In the genomic region with DNA sequence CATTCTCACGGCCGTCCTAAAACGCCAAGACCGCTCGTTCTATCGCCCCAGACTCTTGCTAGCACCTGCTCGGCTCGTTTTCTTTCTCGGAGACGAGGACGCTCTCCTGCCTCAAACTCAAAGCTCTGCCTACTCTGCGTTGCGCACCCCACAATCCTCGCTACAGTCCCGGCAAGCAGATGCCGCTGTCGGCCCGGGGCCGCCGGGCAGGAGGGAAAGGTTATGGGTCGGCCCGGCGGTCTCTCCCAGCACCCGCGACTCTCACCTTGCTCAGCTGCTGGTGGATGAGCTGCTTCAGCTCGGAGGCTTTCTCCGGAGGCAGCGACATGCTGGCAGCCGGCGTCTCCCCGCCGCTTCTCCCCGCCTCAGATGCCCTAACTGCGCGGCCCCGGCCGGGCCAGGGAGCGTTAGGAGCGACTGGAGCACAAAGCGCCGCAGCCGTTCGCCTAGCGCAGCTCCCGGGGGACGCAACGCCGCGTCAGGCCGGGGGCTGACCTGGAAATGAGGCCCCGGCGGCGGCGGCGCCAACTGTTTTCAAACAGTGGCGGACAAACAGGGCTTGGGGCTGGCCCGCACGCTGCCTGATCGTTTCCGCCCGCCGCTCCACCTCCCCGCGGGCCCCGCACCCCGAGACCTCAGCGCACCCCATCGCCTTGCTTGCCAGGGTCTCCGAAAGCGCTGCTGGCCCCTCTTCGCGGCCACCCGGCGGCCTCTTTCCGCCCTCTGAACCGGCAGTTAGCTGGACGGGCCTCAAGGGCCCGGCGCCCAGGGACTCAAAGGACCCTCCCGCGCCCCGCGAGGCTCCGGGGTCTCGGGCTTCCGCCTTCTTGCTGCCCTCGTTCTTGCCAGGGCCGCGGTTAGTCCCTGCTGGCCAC, we compare ENCODE assay signal across 1 cellular context.
TF ChIP-seq lines count a peak whose summit lies in the region.

A gene with protein sequence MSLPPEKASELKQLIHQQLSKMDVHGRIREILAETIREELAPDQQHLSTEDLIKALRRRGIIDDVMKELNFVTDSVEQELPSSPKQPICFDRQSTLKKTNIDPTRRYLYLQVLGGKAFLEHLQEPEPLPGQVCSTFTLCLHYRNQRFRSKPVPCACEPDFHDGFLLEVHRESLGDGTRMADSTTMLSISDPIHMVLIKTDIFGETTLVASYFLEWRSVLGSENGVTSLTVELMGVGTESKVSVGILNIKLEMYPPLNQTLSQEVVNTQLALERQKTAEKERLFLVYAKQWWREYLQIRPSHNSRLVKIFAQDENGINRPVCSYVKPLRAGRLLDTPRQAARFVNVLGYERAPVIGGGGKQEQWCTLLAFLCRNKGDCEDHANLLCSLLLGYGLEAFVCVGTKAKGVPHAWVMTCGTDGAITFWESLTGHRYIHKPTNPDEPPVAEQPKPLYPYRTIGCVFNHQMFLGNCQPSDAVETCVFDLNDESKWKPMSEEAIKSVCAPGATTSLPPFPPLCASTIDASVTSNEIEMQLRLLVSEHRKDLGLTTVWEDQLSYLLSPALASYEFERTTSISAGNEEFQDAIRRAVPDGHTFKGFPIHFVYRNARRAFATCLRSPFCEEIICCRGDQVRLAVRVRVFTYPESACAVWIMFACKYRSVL (minus strand): TSS at position 503 of the 875 bp plus-strand sequence. CDS start 175 bp downstream, at position 328.
A gene with protein sequence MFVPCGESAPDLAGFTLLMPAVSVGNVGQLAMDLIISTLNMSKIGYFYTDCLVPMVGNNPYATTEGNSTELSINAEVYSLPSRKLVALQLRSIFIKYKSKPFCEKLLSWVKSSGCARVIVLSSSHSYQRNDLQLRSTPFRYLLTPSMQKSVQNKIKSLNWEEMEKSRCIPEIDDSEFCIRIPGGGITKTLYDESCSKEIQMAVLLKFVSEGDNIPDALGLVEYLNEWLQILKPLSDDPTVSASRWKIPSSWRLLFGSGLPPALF (plus strand): TSS at position 822 of the 875 bp plus-strand sequence. CDS start 66 bp downstream, outside the sequence.

TF ChIP-seq in HepG2, 621 proteins besides CTCF, POLR2A, EP300 and RAD21 (continued from another document and continues in another):
- TF ChIP-seq ZNF253 (CRISPR knock-in tag; IDR thresholded peaks at IDR 0.05; ENCODE audit: borderline replicate concordance) = no peak
- no peak for TF ChIP-seq EEA1 (CRISPR knock-in tag; IDR thresholded peaks at IDR 0.05; ENCODE audit: borderline replicate concordance)
- no peak; the same call in 1 of the 2 replicates for TF ChIP-seq ZFYVE20 (CRISPR knock-in tag; IDR thresholded peaks at IDR 0.05; ENCODE audit: borderline replicate concordance, low read depth)
- TF ChIP-seq BCL6 (CRISPR knock-in tag; IDR thresholded peaks at IDR 0.05) = peak; percentile 49; the same call in 1 of the 2 replicates
- no peak for TF ChIP-seq ZFP36 (IDR thresholded peaks at IDR 0.05; ENCODE audit: borderline replicate concordance, low read depth, low read length, partially characterized antibody)
- no peak for TF ChIP-seq ZFP37 (CRISPR knock-in tag; IDR thresholded peaks at IDR 0.05; ENCODE audit: borderline replicate concordance)
- peak; percentile 55; the same call in 1 of the 2 replicates for TF ChIP-seq ZFAT (CRISPR knock-in tag; conservative IDR thresholded peaks at IDR 0.05)
- no peak for TF ChIP-seq CENPX (CRISPR knock-in tag; IDR thresholded peaks at IDR 0.05)
- peak; percentile 92 for TF ChIP-seq GABPB1 (CRISPR knock-in tag; IDR thresholded peaks at IDR 0.05)
- TF ChIP-seq ETV6 (CRISPR knock-in tag; conservative IDR thresholded peaks at IDR 0.05) = no peak
- no peak for TF ChIP-seq TCF7 (IDR thresholded peaks at IDR 0.05; ENCODE audit: low read depth)
- no peak; the same call in 1 of the 2 replicates for TF ChIP-seq SOX5 (CRISPR knock-in tag; IDR thresholded peaks at IDR 0.05; ENCODE audit: borderline replicate concordance)
- TF ChIP-seq ZBTB1 (CRISPR knock-in tag; IDR thresholded peaks at IDR 0.05; ENCODE audit: borderline replicate concordance) = no peak
- TF ChIP-seq, protein P1, sequence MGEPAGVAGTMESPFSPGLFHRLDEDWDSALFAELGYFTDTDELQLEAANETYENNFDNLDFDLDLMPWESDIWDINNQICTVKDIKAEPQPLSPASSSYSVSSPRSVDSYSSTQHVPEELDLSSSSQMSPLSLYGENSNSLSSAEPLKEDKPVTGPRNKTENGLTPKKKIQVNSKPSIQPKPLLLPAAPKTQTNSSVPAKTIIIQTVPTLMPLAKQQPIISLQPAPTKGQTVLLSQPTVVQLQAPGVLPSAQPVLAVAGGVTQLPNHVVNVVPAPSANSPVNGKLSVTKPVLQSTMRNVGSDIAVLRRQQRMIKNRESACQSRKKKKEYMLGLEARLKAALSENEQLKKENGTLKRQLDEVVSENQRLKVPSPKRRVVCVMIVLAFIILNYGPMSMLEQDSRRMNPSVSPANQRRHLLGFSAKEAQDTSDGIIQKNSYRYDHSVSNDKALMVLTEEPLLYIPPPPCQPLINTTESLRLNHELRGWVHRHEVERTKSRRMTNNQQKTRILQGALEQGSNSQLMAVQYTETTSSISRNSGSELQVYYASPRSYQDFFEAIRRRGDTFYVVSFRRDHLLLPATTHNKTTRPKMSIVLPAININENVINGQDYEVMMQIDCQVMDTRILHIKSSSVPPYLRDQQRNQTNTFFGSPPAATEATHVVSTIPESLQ (CRISPR knock-in tag; conservative IDR thresholded peaks at IDR 0.05) = no peak
- peak; percentile 80; the same call in 1 of the 2 replicates for TF ChIP-seq TOPORS (CRISPR knock-in tag; IDR thresholded peaks at IDR 0.05)
- TF ChIP-seq, protein P2, sequence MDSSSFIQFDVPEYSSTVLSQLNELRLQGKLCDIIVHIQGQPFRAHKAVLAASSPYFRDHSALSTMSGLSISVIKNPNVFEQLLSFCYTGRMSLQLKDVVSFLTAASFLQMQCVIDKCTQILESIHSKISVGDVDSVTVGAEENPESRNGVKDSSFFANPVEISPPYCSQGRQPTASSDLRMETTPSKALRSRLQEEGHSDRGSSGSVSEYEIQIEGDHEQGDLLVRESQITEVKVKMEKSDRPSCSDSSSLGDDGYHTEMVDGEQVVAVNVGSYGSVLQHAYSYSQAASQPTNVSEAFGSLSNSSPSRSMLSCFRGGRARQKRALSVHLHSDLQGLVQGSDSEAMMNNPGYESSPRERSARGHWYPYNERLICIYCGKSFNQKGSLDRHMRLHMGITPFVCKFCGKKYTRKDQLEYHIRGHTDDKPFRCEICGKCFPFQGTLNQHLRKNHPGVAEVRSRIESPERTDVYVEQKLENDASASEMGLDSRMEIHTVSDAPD (CRISPR knock-in tag; IDR thresholded peaks at IDR 0.05) = peak; percentile 7; the same call in 1 of the 2 replicates
- TF ChIP-seq, protein P3, sequence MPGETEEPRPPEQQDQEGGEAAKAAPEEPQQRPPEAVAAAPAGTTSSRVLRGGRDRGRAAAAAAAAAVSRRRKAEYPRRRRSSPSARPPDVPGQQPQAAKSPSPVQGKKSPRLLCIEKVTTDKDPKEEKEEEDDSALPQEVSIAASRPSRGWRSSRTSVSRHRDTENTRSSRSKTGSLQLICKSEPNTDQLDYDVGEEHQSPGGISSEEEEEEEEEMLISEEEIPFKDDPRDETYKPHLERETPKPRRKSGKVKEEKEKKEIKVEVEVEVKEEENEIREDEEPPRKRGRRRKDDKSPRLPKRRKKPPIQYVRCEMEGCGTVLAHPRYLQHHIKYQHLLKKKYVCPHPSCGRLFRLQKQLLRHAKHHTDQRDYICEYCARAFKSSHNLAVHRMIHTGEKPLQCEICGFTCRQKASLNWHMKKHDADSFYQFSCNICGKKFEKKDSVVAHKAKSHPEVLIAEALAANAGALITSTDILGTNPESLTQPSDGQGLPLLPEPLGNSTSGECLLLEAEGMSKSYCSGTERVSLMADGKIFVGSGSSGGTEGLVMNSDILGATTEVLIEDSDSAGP (CRISPR knock-in tag; IDR thresholded peaks at IDR 0.05; ENCODE audit: borderline replicate concordance) = peak; percentile 87
- TF ChIP-seq NCOA1 (CRISPR knock-in tag; IDR thresholded peaks at IDR 0.05) = 0 out of 2 replicates have a peak, but pooled peaks have one; percentile 22
- no peak for TF ChIP-seq ADNP (CRISPR knock-in tag; IDR thresholded peaks at IDR 0.05)
- peak; percentile 67 for TF ChIP-seq ZNF891 (CRISPR knock-in tag; IDR thresholded peaks at IDR 0.05)
- TF ChIP-seq ZSCAN21 (CRISPR knock-in tag; IDR thresholded peaks at IDR 0.05; ENCODE audit: borderline replicate concordance) = peak; percentile 75; the same call in 1 of the 2 replicates
- TF ChIP-seq, protein P4, sequence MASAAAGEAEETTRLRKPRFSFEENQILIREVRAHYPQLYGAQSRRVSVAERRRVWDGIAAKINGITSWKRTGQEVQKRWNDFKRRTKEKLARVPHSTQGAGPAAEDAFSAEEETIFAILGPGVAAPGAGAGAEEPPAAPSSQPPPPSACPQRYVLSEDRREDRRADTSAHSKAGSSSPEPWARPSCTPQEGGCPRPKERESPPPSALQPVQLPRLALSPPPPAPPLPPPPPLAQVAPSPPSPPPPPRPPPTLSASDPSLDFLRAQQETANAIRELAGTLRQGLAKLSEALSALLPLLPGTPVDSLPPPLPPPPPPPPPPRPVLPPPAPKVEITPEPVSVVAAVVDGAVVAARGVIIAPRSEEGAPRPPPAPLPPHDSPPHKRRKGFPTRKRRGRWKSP (CRISPR knock-in tag; IDR thresholded peaks at IDR 0.05) = peak; percentile 95
- 0 out of 2 replicates have a peak, but pooled peaks have one; percentile 30 for TF ChIP-seq ZNF274 (CRISPR knock-in tag; IDR thresholded peaks at IDR 0.05)
- TF ChIP-seq ZNF615 (CRISPR knock-in tag; IDR thresholded peaks at IDR 0.05; ENCODE audit: borderline replicate concordance) = 0 out of 2 replicates have a peak, but pooled peaks have one; percentile 63
- peak; percentile 54; the same call in 1 of the 2 replicates for TF ChIP-seq ZNF878 (CRISPR knock-in tag; IDR thresholded peaks at IDR 0.05)
- no peak for TF ChIP-seq TRAFD1 (CRISPR knock-in tag; IDR thresholded peaks at IDR 0.05; ENCODE audit: borderline replicate concordance)
- TF ChIP-seq UBTF (CRISPR knock-in tag; IDR thresholded peaks at IDR 0.05) = peak; percentile 99
- TF ChIP-seq ZNF792 (CRISPR knock-in tag; IDR thresholded peaks at IDR 0.05) = 0 out of 2 replicates have a peak, but pooled peaks have one; percentile 12
- TF ChIP-seq, protein P5, sequence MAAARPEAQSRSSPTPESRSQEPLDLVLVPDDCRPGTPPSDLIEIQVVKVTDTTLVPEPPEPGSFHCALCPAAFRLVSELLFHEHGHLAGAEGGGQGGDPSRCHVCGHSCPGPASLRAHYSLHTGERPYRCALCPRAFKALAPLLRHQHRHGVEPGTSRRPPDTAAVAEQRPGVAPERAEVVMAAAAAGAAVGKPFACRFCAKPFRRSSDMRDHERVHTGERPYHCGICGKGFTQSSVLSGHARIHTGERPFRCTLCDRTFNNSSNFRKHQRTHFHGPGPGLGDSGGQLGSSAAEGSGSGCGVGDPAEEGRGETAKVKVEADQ (CRISPR knock-in tag; IDR thresholded peaks at IDR 0.05; ENCODE audit: borderline replicate concordance) = peak; percentile 58; the same call in 1 of the 2 replicates
- TF ChIP-seq AGO2 (optimal IDR thresholded peaks at IDR 0.05; ENCODE audit: low read depth, low read length) = peak; percentile 68
- peak; percentile 64 for TF ChIP-seq RBM39 (IDR thresholded peaks at IDR 0.05; ENCODE audit: low read depth, low read length, poor library complexity, severe bottlenecking)
- TF ChIP-seq KDM5B (CRISPR knock-in tag; IDR thresholded peaks at IDR 0.05; ENCODE audit: borderline replicate concordance) = peak; percentile 86; the same call in 1 of the 2 replicates
- 0 out of 2 replicates have a peak, but pooled peaks have one; percentile 53 for TF ChIP-seq ZBTB10 (CRISPR knock-in tag; IDR thresholded peaks at IDR 0.05; ENCODE audit: borderline replicate concordance)
